Comparison of ENCODE assay signal across 9 cellular contexts in the genomic region with DNA sequence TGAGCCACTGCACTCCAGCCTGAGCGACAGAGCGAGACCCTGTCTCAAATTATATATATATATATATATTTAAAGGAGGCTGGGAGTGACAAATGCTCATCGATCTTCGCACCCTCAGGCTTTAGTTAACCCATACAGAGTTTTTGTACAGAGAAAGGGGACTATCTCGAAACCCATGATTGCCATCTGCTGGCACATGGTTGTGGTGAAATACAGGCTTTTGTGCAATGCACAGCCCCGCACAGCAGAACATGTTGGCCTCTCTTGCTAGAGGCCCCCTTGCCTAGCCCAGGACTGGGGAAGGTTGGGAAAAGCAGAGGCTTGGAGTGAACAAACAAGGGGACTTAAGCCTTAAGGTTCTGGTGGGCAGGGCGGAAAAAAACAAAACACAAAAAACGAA. TPM values are rescaled to one million over a fixed set of nuclear protein-coding genes. Genes with fewer than 3 reads are reported as not detected.
DNase-seq lines count a peak whose midpoint lies in the region; ATAC-seq and TF ChIP-seq lines count a peak whose summit lies in the region.
"Had no signal": no experiment of that assay in that cellular context is flagged by ENCODE, and none has a peak within 500 bp of the region (broad histone marks: within the 10 kb centered on the region; RNA-seq: fewer than 3 reads in every experiment).

No MANE protein-coding gene starts in this region.

- no peaks in the 10 kb centered on the region for H3K36me3 ChIP-seq in kidney epithelial cell (ENCODE audit: control insufficient read depth, insufficient read depth, low read length)

- TF ChIP-seq CTCF in kidney epithelial cell (IDR thresholded peaks at IDR 0.05; ENCODE audit: insufficient read depth, low read length, poor library complexity, severe bottlenecking) = peak; percentile 24

- no peaks in the 10 kb centered on the region for H3K4me1 Mint-ChIP-seq in T-cell
- H3K4me1 Mint-ChIP-seq: activated B cell treated with CpG ODN at 0.5 μM for 24 hours had no signal

- no peak overlapping the region for H3K4me3 ChIP-seq in kidney epithelial cell (ENCODE audit: low read depth, low read length)

- H3K9me3 Mint-ChIP-seq in T-cell = no peaks in the 10 kb centered on the region
- H3K9me3 Mint-ChIP-seq: activated B cell treated with CpG ODN at 0.5 μM for 24 hours had no signal

- DNase-seq in DMS 273 (lab: John Stamatoyannopoulos, UW; ENCODE audit: unreplicated experiment) (peak; percentile 70), DMS 273 treated with DMSO at 0.1 percent for 48 hours (lab: John Stamatoyannopoulos, UW) (no peak), kidney epithelial cell (ENCODE audit: low read depth) (no peak), T-cell (no peak), activated T-cell treated with anti-CD3 and anti-CD28 coated beads for 4 hours (no peak)
- DNase-seq: activated B cell treated with CpG ODN at 0.5 μM for 24 hours had no signal

- POLR2A ChIA-PET in T-cell (lab: Charles Lee) = interaction anchor here in 1 of 2 donors (0.6 kb wide), 1 partner anchor 486 kb away, joined by 3 read pairs; no protein-coding TSS in a partner anchor

- CTCF ChIA-PET in T-cell (lab: Charles Lee) = interaction anchor here in 1 of 2 donors (0.6 kb wide), 1 partner anchor 70 kb away, joined by 3 read pairs; no protein-coding TSS in a partner anchor

- H3K27ac Mint-ChIP-seq in T-cell = no peak overlapping the region
- H3K27ac Mint-ChIP-seq: activated B cell treated with CpG ODN at 0.5 μM for 24 hours had no signal

- no peaks in the 10 kb centered on the region for H3K36me3 Mint-ChIP-seq in T-cell

- ATAC-seq in SK-N-SH treated with all-trans-retinoic acid at 6 μM for 48 hours (peak; percentile 64), T-cell (replicated peaks in 1 of 4) (no peak), GM18870 (IDR thresholded peaks at IDR 0.05; ENCODE audit: unreplicated experiment) (no peak)

- TF ChIP-seq EP300 in Ishikawa (IDR thresholded peaks at IDR 0.05; ENCODE audit: borderline replicate concordance) = no peak

- TF ChIP-seq RAD21 in Ishikawa (IDR thresholded peaks at IDR 0.05; ENCODE audit: low read depth) = peak; percentile 46

- peaks cover 11% of the 10 kb centered on the region for H3K27me3 ChIP-seq in kidney epithelial cell (ENCODE audit: control insufficient read depth, insufficient read depth, low read length)

- no peaks in the 10 kb centered on the region for H3K27me3 Mint-ChIP-seq in T-cell
- H3K27me3 Mint-ChIP-seq: activated B cell treated with CpG ODN at 0.5 μM for 24 hours had no signal

- H3K4me3 Mint-ChIP-seq in T-cell = no peak overlapping the region
- H3K4me3 Mint-ChIP-seq: activated B cell treated with CpG ODN at 0.5 μM for 24 hours had no signal

TF ChIP-seq in Ishikawa, 13 proteins besides CTCF, POLR2A, EP300 and RAD21:
- TF ChIP-seq NFIC (IDR thresholded peaks at IDR 0.05) (no peak), TAF1 (IDR thresholded peaks at IDR 0.05; ENCODE audit: low read depth) (no peak), YY1 (IDR thresholded peaks at IDR 0.05; ENCODE audit: low read depth) (no peak), TEAD4 (IDR thresholded peaks at IDR 0.05) (no peak), CREB1 (IDR thresholded peaks at IDR 0.05; ENCODE audit: low read depth) (no peak), EGR1 (IDR thresholded peaks at IDR 0.05) (no peak), CEBPB (IDR thresholded peaks at IDR 0.05) (no peak)
- TF ChIP-seq, protein P1, sequence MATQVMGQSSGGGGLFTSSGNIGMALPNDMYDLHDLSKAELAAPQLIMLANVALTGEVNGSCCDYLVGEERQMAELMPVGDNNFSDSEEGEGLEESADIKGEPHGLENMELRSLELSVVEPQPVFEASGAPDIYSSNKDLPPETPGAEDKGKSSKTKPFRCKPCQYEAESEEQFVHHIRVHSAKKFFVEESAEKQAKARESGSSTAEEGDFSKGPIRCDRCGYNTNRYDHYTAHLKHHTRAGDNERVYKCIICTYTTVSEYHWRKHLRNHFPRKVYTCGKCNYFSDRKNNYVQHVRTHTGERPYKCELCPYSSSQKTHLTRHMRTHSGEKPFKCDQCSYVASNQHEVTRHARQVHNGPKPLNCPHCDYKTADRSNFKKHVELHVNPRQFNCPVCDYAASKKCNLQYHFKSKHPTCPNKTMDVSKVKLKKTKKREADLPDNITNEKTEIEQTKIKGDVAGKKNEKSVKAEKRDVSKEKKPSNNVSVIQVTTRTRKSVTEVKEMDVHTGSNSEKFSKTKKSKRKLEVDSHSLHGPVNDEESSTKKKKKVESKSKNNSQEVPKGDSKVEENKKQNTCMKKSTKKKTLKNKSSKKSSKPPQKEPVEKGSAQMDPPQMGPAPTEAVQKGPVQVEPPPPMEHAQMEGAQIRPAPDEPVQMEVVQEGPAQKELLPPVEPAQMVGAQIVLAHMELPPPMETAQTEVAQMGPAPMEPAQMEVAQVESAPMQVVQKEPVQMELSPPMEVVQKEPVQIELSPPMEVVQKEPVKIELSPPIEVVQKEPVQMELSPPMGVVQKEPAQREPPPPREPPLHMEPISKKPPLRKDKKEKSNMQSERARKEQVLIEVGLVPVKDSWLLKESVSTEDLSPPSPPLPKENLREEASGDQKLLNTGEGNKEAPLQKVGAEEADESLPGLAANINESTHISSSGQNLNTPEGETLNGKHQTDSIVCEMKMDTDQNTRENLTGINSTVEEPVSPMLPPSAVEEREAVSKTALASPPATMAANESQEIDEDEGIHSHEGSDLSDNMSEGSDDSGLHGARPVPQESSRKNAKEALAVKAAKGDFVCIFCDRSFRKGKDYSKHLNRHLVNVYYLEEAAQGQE (IDR thresholded peaks at IDR 0.05; ENCODE audit: low read depth) = no peak

TF ChIP-seq in SK-N-SH treated with all-trans-retinoic acid at 6 μM for 48 hours, 23 proteins besides CTCF, POLR2A, EP300 and RAD21:
- TF ChIP-seq, protein P2, sequence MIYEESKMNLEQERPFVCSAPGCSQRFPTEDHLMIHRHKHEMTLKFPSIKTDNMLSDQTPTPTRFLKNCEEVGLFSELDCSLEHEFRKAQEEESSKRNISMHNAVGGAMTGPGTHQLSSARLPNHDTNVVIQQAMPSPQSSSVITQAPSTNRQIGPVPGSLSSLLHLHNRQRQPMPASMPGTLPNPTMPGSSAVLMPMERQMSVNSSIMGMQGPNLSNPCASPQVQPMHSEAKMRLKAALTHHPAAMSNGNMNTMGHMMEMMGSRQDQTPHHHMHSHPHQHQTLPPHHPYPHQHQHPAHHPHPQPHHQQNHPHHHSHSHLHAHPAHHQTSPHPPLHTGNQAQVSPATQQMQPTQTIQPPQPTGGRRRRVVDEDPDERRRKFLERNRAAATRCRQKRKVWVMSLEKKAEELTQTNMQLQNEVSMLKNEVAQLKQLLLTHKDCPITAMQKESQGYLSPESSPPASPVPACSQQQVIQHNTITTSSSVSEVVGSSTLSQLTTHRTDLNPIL (CRISPR knock-in tag; IDR thresholded peaks at IDR 0.05; ENCODE audit: low read depth) = no peak
- TF ChIP-seq ZFP30 (CRISPR knock-in tag; IDR thresholded peaks at IDR 0.05) = no peak
- TF ChIP-seq GLIS3 (CRISPR knock-in tag; IDR thresholded peaks at IDR 0.05) = no peak
- TF ChIP-seq ZNF70 (CRISPR knock-in tag; IDR thresholded peaks at IDR 0.05) = no peak
- no peak for TF ChIP-seq ARNTL (CRISPR knock-in tag; IDR thresholded peaks at IDR 0.05; ENCODE audit: borderline replicate concordance, low read depth)
- no peak for TF ChIP-seq OSR1 (CRISPR knock-in tag; IDR thresholded peaks at IDR 0.05)
- no peak for TF ChIP-seq ZC3H10 (CRISPR knock-in tag; IDR thresholded peaks at IDR 0.05)
- TF ChIP-seq RARB (CRISPR knock-in tag; IDR thresholded peaks at IDR 0.05) = no peak
- no peak for TF ChIP-seq ZNF8 (CRISPR knock-in tag; IDR thresholded peaks at IDR 0.05)
- TF ChIP-seq CSDC2 (CRISPR knock-in tag; IDR thresholded peaks at IDR 0.05) = no peak
- TF ChIP-seq BACH2 (CRISPR knock-in tag; IDR thresholded peaks at IDR 0.05; ENCODE audit: borderline replicate concordance) = no peak
- TF ChIP-seq TCF4 (CRISPR knock-in tag; IDR thresholded peaks at IDR 0.05; ENCODE audit: borderline replicate concordance) = no peak
- TF ChIP-seq ESRRG (CRISPR knock-in tag; IDR thresholded peaks at IDR 0.05) = no peak
- no peak for TF ChIP-seq ISL1 (CRISPR knock-in tag; IDR thresholded peaks at IDR 0.05)
- TF ChIP-seq SNAI2 (CRISPR knock-in tag; IDR thresholded peaks at IDR 0.05) = no peak
- TF ChIP-seq, protein P3, sequence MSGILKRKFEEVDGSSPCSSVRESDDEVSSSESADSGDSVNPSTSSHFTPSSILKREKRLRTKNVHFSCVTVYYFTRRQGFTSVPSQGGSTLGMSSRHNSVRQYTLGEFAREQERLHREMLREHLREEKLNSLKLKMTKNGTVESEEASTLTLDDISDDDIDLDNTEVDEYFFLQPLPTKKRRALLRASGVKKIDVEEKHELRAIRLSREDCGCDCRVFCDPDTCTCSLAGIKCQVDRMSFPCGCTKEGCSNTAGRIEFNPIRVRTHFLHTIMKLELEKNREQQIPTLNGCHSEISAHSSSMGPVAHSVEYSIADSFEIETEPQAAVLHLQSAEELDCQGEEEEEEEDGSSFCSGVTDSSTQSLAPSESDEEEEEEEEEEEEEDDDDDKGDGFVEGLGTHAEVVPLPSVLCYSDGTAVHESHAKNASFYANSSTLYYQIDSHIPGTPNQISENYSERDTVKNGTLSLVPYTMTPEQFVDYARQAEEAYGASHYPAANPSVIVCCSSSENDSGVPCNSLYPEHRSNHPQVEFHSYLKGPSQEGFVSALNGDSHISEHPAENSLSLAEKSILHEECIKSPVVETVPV (CRISPR knock-in tag; IDR thresholded peaks at IDR 0.05) = no peak

RNA-seq across cellular contexts. Expression of a gene that starts 3.6 kb away (rescaled TPM):
- total RNA-seq in kidney epithelial cell (not detected in 2 replicates), T-cell (not detected)

RNA-seq across cellular contexts. Expression of a gene that starts 29.5 kb away (rescaled TPM):
- total RNA-seq in kidney epithelial cell (0.14 TPM in 1 of 2 replicates, not detected in the other), T-cell (1 to 10 TPM; 1.8 to 5.8 (median 2.1) TPM)

RNA-seq across cellular contexts. Expression of a gene that starts 59.5 kb away (rescaled TPM):
- 113 and 117 TPM in 2 replicates for total RNA-seq in kidney epithelial cell
- 10 to 100 TPM; 45.6 to 67.0 (median 65.2) TPM for total RNA-seq in T-cell
